8 cellular contexts compared by ENCODE assay signal in genomic region chr14:93231129-93231979, GRCh38. TPM values are rescaled to one million over a fixed set of nuclear protein-coding genes. Genes with fewer than 3 reads are reported as not detected.
DNase-seq lines count a peak whose midpoint lies in the region; ATAC-seq and TF ChIP-seq lines count a peak whose summit lies in the region.

No MANE protein-coding gene starts in this region.

- H3K4me3 ChIP-seq in GM08714 (ENCODE audit: low read length) = peak overlapping the region; percentile 43; the same call in 1 of the 2 replicates
- peak overlapping the region; percentile 53 for H3K4me3 ChIP-seq in epithelial cell of esophagus (ENCODE audit: low read length)

- DNase-seq in NCI-H748 treated with DMSO at 0.1 percent for 48 hours (lab: John Stamatoyannopoulos, UW) = peak; percentile 53
- peak; percentile 50 for DNase-seq in epithelial cell of esophagus (ENCODE audit: low read depth)
- no peak for DNase-seq in omental fat pad (ENCODE audit: low spot score)
- no peak for DNase-seq in T-helper 9 cell
- no peak for DNase-seq in HuH-7.5 (ENCODE audit: low spot score)

- peak; percentile 38 for ATAC-seq in omental fat pad (ENCODE audit: low FRiP score)
- no peak for ATAC-seq in HG02973 (IDR thresholded peaks at IDR 0.05; ENCODE audit: unreplicated experiment)
- no peak for ATAC-seq in GM19395 (IDR thresholded peaks at IDR 0.05; ENCODE audit: unreplicated experiment)

- no peak for TF ChIP-seq CTCF in epithelial cell of esophagus (IDR thresholded peaks at IDR 0.05; ENCODE audit: insufficient read depth, low read depth, low read length, missing control alignments)
- TF ChIP-seq CTCF in omental fat pad (IDR thresholded peaks at IDR 0.05) = no peak

RNA-seq across cellular contexts. Expression of gene UBR7, which starts 24.3 kb away (rescaled TPM):
- 10 to 100 TPM; 12.0 to 23.0 (median 18.0) TPM for total RNA-seq in omental fat pad

RNA-seq across cellular contexts. Expression of gene GON7, which starts 24.5 kb away (rescaled TPM):
- total RNA-seq in omental fat pad = 1 to 10 TPM; 6.9 to 8.2 (median 7.7) TPM

RNA-seq across cellular contexts. Expression of gene LYSET, which starts 46.2 kb away (rescaled TPM):
- 10 to 100 TPM in 2 of 4 donors, 1 to 10 TPM in 2; 5.7 to 18.5 (median 9.2) TPM for total RNA-seq in omental fat pad

RNA-seq across cellular contexts. Expression of gene MOAP1, which starts 46.7 kb away (rescaled TPM):
- total RNA-seq in omental fat pad = 10 to 100 TPM; 18.0 to 29.6 (median 24.3) TPM

Comparison
In these comparisons a context has a peak if more than half of its experiments do, and no peak if none do; other contexts are left out.
1. DNase-seq: peak in NCI-H748 treated with DMSO at 0.1 percent for 48 hours (single experiment) and epithelial cell of esophagus (single experiment); none in omental fat pad (single experiment), T-helper 9 cell (single experiment) and HuH-7.5 (single experiment).